Comparison of ENCODE assay signal across 6 cellular contexts in the genomic region with DNA sequence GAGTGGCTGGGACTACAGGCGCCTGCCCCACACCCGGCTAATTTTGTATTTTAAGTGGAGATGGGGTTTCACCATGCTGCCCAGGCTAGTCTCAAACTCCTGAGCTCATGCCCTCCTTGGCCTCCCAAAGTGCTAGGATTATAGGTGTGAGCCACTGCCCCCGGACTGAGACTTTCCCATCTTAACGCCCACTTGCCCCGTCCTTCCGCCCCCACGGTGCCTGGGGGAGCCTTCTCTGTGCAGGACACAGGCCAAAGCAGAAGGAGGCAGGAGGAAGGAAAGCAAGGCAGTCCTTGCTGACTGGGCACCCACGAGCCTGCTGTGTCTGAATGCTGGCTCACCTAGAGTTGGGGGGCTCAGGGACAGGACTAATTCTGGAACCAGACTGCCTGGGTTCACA. TPM values are rescaled to one million over a fixed set of nuclear protein-coding genes. Genes with fewer than 3 reads are reported as not detected.
"Had no signal": no experiment of that assay in that cellular context is flagged by ENCODE, and none has a peak within 500 bp of the region (broad histone marks: within the 10 kb centered on the region; RNA-seq: fewer than 3 reads in every experiment).

No MANE protein-coding gene starts in this region.

- H3K4me3 ChIP-seq: GM12878 had no signal

- FAIRE-seq: G401.6, GM12892, GM19239 had no signal

- ATAC-seq: GM12878 had no signal

- DNase-seq: GDM1, GF-D8 had no signal

RNA-seq across cellular contexts. Expression of a gene that starts 17.6 kb away (rescaled TPM):
- total RNA-seq: GM12878 had no signal
- polyA plus RNA-seq: GM12878 had no signal

RNA-seq across cellular contexts. Expression of a gene that starts 57.6 kb away (rescaled TPM):
- total RNA-seq: GM12878 had no signal
